In the genomic region with DNA sequence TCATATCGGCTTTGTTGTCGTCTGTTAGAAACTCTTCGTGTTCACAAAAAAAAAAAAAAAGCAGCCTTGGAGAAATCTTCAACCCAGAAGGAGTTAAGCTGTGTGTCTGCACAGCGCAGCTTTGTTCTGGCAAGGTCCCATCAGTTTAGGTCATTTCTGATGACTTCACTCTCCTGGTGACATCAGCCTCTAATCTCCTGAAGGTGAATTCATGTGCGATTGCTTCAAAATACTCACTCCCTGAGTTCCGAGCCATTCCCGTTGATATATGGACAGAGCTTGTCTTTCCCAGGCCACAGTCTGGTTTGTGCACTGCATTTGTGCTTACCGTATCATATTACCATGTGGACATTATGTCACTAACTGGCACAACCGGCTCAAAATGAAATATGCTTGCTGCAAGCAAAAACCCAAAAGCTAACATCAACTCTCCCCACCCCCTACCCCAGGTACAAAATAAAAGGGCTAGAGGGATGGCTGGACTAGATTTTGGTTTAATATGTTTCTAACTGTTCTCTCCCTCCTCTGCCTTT, we compare ENCODE assay signal across 9 cellular contexts.
A peak's percentile ranks its signal among the peaks of the same experiment; 100 is the strongest.
DNase-seq lines count a peak whose midpoint lies in the region; FAIRE-seq and TF ChIP-seq lines count a peak whose summit lies in the region.
"Had no signal": no experiment of that assay in that cellular context is flagged by ENCODE, and none has a peak within 500 bp of the region (broad histone marks: within the 10 kb centered on the region; RNA-seq: fewer than 3 reads in every experiment).

No MANE protein-coding gene starts in this region.

- CTCF ChIA-PET in Calu3 (lab: Charles Lee) = interaction anchor here (0.6 to 0.9 kb wide), 4 partner anchors 107 to 519 kb away, joined by 3 to 7 read pairs (median 4); no protein-coding TSS in a partner anchor

- H3K27ac Mint-ChIP-seq in Calu3 (ENCODE audit: unreplicated experiment) (peak overlapping the region; percentile 64), CD14-positive monocyte (no peak overlapping the region)
- H3K27ac Mint-ChIP-seq in T-helper 2 cell treated with Interferon-gamma antibody and Interleukin-4, amounts not matched to agents 5 μg/mL and 100 μg/mL, for 36 hours = no peak overlapping the region

- peaks cover 0 to 7% of the 10 kb centered on the region in 2 donors for H3K4me1 ChIP-seq in kidney (ENCODE audit: control insufficient read depth in 1 of 2, insufficient read depth in 1 of 2, low read depth in 1 of 2, low read length in 2 of 2)

- intact Hi-C loops in Calu3 (cut with micrococcal nuclease; ENCODE audit: unreplicated experiment) (loop anchor here (10.0 kb wide), 1 partner anchor 73 kb away; no protein-coding TSS in a partner anchor), CD14-positive monocyte (cut with micrococcal nuclease) (no loop called here), kidney (cut with DNase I) (no loop called here)

- no peak overlapping the region for H3K4me3 ChIP-seq in kidney (ENCODE audit: low read length in 2 of 2)

- H3K36me3 ChIP-seq in kidney (ENCODE audit: control insufficient read depth in 1 of 2, insufficient read depth in 2 of 2, low read length in 2 of 2) = no peaks in the 10 kb centered on the region

- TF ChIP-seq CTCF in Calu3 (IDR thresholded peaks at IDR 0.05; ENCODE audit: unreplicated experiment) = no peak
- TF ChIP-seq CTCF in CD14-positive monocyte (IDR thresholded peaks at IDR 0.05) = no peak
- TF ChIP-seq CTCF in kidney (IDR thresholded peaks at IDR 0.05; ENCODE audit: borderline replicate concordance, extremely low read depth, insufficient read depth) = no peak

- DNase-seq in Calu3 (peak; percentile 56), NCI-H510A (lab: John Stamatoyannopoulos, UW) (peak; percentile 61), epithelial cell of prostate (ENCODE audit: low read depth, low spot score) (peak; percentile 59), non-pigmented ciliary epithelial cell (ENCODE audit: low read depth) (peak; percentile 85), CD14-positive monocyte (ENCODE audit: low spot score) (no peak), NCI-H82 treated with DMSO at 0.1 percent for 48 hours (lab: John Stamatoyannopoulos, UW; ENCODE audit: unreplicated experiment) (no peak), kidney (no peak)
- no peak for DNase-seq in T-helper 2 cell treated with Interferon-gamma antibody and Interleukin-4, amounts not matched to agents 5 μg/mL and 100 μg/mL, for 36 hours (ENCODE audit: low spot score)
- DNase-seq: NCI-H524 treated with DMSO at 0.1 percent for 48 hours had no signal

- H3K4me1 Mint-ChIP-seq in Calu3 (ENCODE audit: low read depth, unreplicated experiment) (peaks cover 15% of the 10 kb centered on the region), CD14-positive monocyte (peaks cover 38% of the 10 kb centered on the region)
- peaks cover 24% of the 10 kb centered on the region for H3K4me1 Mint-ChIP-seq in T-helper 2 cell treated with Interferon-gamma antibody and Interleukin-4, amounts not matched to agents 5 μg/mL and 100 μg/mL, for 36 hours (ENCODE audit: low read depth)

- H3K27ac ChIP-seq in epithelial cell of prostate (peak overlapping the region; percentile 8), kidney (ENCODE audit: low read depth in 2 of 2, low read length in 2 of 2) (no peak overlapping the region)

- H3K9me3 Mint-ChIP-seq in Calu3 (ENCODE audit: low read depth, unreplicated experiment) = no peaks in the 10 kb centered on the region
- H3K9me3 Mint-ChIP-seq in CD14-positive monocyte = peaks cover 0 to 2% (median 0%) of the 10 kb centered on the region in 7 donors
- no peaks in the 10 kb centered on the region for H3K9me3 Mint-ChIP-seq in T-helper 2 cell treated with Interferon-gamma antibody and Interleukin-4, amounts not matched to agents 5 μg/mL and 100 μg/mL, for 36 hours

- H3K4me3 Mint-ChIP-seq in Calu3 (ENCODE audit: low read depth, unreplicated experiment) (peak overlapping the region; percentile 44), CD14-positive monocyte (no peak overlapping the region)
- H3K4me3 Mint-ChIP-seq in T-helper 2 cell treated with Interferon-gamma antibody and Interleukin-4, amounts not matched to agents 5 μg/mL and 100 μg/mL, for 36 hours = no peak overlapping the region

- H3K27me3 Mint-ChIP-seq in Calu3 (ENCODE audit: unreplicated experiment) (no peaks in the 10 kb centered on the region), CD14-positive monocyte (ENCODE audit: low read depth in 3 of 3) (peaks cover 0 to 2% (median 0%) of the 10 kb centered on the region in 3 donors)
- peaks cover 62% of the 10 kb centered on the region for H3K27me3 Mint-ChIP-seq in T-helper 2 cell treated with Interferon-gamma antibody and Interleukin-4, amounts not matched to agents 5 μg/mL and 100 μg/mL, for 36 hours (ENCODE audit: low read depth)

- FAIRE-seq in kidney (lab: Jason Lieb, UNC) = no peak

- no peaks in the 10 kb centered on the region for H3K9me3 ChIP-seq in kidney (ENCODE audit: control insufficient read depth in 1 of 2, low read length in 2 of 2)

- H3K9ac ChIP-seq in kidney (ENCODE audit: low read length in 2 of 2) = peak overlapping the region in 1 of 2 donors; percentile 31

- H3K36me3 Mint-ChIP-seq in Calu3 (ENCODE audit: insufficient read depth, unreplicated experiment) (no peaks in the 10 kb centered on the region), CD14-positive monocyte (no peaks in the 10 kb centered on the region)
- H3K36me3 Mint-ChIP-seq in T-helper 2 cell treated with Interferon-gamma antibody and Interleukin-4, amounts not matched to agents 5 μg/mL and 100 μg/mL, for 36 hours (ENCODE audit: low read depth) = no peaks in the 10 kb centered on the region

- BruUV-seq in Calu3 (replicated peaks; lab: Mats Ljungman, UMichigan) = no TSS peak

Comparison
In these comparisons a context has a peak if more than half of its experiments do, and no peak if none do; other contexts are left out.
1. DNase-seq: peak in Calu3 (single experiment), NCI-H510A (single experiment), epithelial cell of prostate (single experiment) and non-pigmented ciliary epithelial cell (single experiment); none in CD14-positive monocyte (single experiment), NCI-H82 treated with DMSO at 0.1 percent for 48 hours (single experiment), T-helper 2 cell treated with Interferon-gamma antibody and Interleukin-4, amounts not matched to agents 5 μg/mL and 100 μg/mL, for 36 hours (single experiment) and kidney (single experiment).